8 cellular contexts compared by ENCODE assay signal in the genomic region with DNA sequence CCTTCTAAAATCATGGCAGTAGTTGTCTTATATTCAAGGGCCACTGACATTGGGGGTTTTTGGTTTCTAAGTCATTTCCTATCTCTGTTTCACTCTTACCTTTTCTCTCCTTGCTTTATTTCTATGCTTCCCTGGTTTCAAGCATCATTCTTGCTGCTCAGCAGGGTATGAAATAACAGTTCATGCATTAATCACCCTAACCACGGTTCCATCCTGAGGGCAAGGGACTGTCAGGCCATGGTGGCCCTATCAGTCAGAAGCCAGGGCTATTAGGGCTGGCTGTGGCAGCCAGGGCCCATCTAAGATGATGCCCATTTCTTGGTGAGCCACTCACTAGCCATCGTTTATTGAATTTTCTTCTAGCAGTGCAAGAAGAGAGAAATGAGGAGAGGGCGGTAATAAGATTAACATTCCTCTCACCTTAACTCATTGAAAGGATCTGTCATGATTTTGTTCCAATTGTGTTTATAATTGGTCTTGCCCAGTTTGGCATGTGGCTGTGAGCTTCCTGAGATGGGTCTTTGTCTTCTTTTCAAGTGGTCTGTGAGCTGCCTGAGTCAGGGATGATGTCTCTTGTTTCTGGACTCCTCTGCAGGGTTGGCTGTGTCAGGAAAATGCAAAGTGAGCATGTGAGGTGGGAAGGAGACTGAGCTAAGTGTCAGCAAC. TPM values are rescaled to one million over a fixed set of nuclear protein-coding genes. Genes with fewer than 3 reads are reported as not detected.
DNase-seq lines count a peak whose midpoint lies in the region; ATAC-seq, FAIRE-seq and TF ChIP-seq lines count a peak whose summit lies in the region.

No MANE protein-coding gene starts in this region.

- peak overlapping the region; percentile 32 for H3K4me3 Mint-ChIP-seq in Calu3 (ENCODE audit: low read depth, unreplicated experiment)
- H3K4me3 Mint-ChIP-seq in naive thymus-derived CD4-positive, alpha-beta T cell = no peak overlapping the region
- H3K4me3 Mint-ChIP-seq in CD8-positive, alpha-beta memory T cell = no peak overlapping the region

- H3K36me3 ChIP-seq in kidney (ENCODE audit: control insufficient read depth in 1 of 2, insufficient read depth in 2 of 2, low read length in 2 of 2) = no peaks in the 10 kb centered on the region
- no peaks in the 10 kb centered on the region for H3K36me3 ChIP-seq in naive thymus-derived CD4-positive, alpha-beta T cell (ENCODE audit: control insufficient read depth in 2 of 3, insufficient read depth in 3 of 3, low read length in 3 of 3)
- no peaks in the 10 kb centered on the region for H3K36me3 ChIP-seq in CD8-positive, alpha-beta memory T cell (ENCODE audit: insufficient read depth, low read length)

- H3K4me1 ChIP-seq in kidney (ENCODE audit: control insufficient read depth in 1 of 2, insufficient read depth in 1 of 2, low read depth in 1 of 2, low read length in 2 of 2) = peaks cover 67 to 74% of the 10 kb centered on the region in 2 donors
- no peaks in the 10 kb centered on the region for H3K4me1 ChIP-seq in naive thymus-derived CD4-positive, alpha-beta T cell (ENCODE audit: control insufficient read depth in 2 of 2, insufficient read depth in 2 of 2, low read length in 2 of 2)
- H3K4me1 ChIP-seq in CD8-positive, alpha-beta memory T cell (ENCODE audit: insufficient read depth, low read length) = no peaks in the 10 kb centered on the region

- no peaks in the 10 kb centered on the region for H3K27me3 ChIP-seq in naive thymus-derived CD4-positive, alpha-beta T cell (ENCODE audit: control insufficient read depth in 2 of 2, insufficient read depth in 2 of 2, low read length in 2 of 2)
- no peaks in the 10 kb centered on the region for H3K27me3 ChIP-seq in CD8-positive, alpha-beta memory T cell (ENCODE audit: insufficient read depth, low read length, poor library complexity, severe bottlenecking)

- H3K9me3 ChIP-seq in kidney (ENCODE audit: control insufficient read depth in 1 of 2, low read length in 2 of 2) = no peaks in the 10 kb centered on the region
- no peaks in the 10 kb centered on the region for H3K9me3 ChIP-seq in naive thymus-derived CD4-positive, alpha-beta T cell (ENCODE audit: control insufficient read depth in 2 of 3, low read length in 3 of 3)
- no peaks in the 10 kb centered on the region for H3K9me3 ChIP-seq in CD8-positive, alpha-beta memory T cell (ENCODE audit: low read length)

- DNase-seq in Calu3 (no peak), LHCN-M2 (ENCODE audit: low read depth) (peak; percentile 37), kidney (no peak), inferior parietal cortex (ENCODE audit: extremely low spot score) (no peak), HT-29 (ENCODE audit: low spot score) (no peak)
- DNase-seq in naive thymus-derived CD4-positive, alpha-beta T cell = no peak
- DNase-seq in CD8-positive, alpha-beta memory T cell = no peak

- TF ChIP-seq CTCF in Calu3 (IDR thresholded peaks at IDR 0.05; ENCODE audit: unreplicated experiment) (no peak), kidney (IDR thresholded peaks at IDR 0.05; ENCODE audit: borderline replicate concordance, extremely low read depth, insufficient read depth) (no peak)

- no TSS peak for BruUV-seq in Calu3 (replicated peaks; lab: Mats Ljungman, UMichigan)

- CTCF ChIA-PET in Calu3 (lab: Charles Lee) = interaction anchor here (1.2 to 2.4 kb wide), 2 partner anchors 8 to 20 kb away, joined by 4 to 7 read pairs; no protein-coding TSS in a partner anchor
- CTCF ChIA-PET in naive thymus-derived CD4-positive, alpha-beta T cell (lab: Charles Lee) = no interaction called here
- CTCF ChIA-PET in CD8-positive, alpha-beta memory T cell (lab: Charles Lee) = no interaction called here

- H3K4me1 Mint-ChIP-seq in Calu3 (ENCODE audit: low read depth, unreplicated experiment) = peaks cover 72% of the 10 kb centered on the region
- H3K4me1 Mint-ChIP-seq in naive thymus-derived CD4-positive, alpha-beta T cell = peaks cover 0 to 25% (median 0%) of the 10 kb centered on the region in 7 donors
- H3K4me1 Mint-ChIP-seq in CD8-positive, alpha-beta memory T cell = peaks cover 0 to 2% (median under 1%) of the 10 kb centered on the region in 3 donors

- H3K36me3 Mint-ChIP-seq in Calu3 (ENCODE audit: insufficient read depth, unreplicated experiment) = peaks cover 23% of the 10 kb centered on the region
- no peaks in the 10 kb centered on the region for H3K36me3 Mint-ChIP-seq in naive thymus-derived CD4-positive, alpha-beta T cell
- H3K36me3 Mint-ChIP-seq in CD8-positive, alpha-beta memory T cell = peaks cover 0 to 4% (median 0%) of the 10 kb centered on the region in 3 donors

- FAIRE-seq in kidney (lab: Jason Lieb, UNC) = no peak

- H3K27me3 Mint-ChIP-seq in Calu3 (ENCODE audit: unreplicated experiment) = no peaks in the 10 kb centered on the region
- no peaks in the 10 kb centered on the region for H3K27me3 Mint-ChIP-seq in naive thymus-derived CD4-positive, alpha-beta T cell
- H3K27me3 Mint-ChIP-seq in CD8-positive, alpha-beta memory T cell = no peaks in the 10 kb centered on the region

- no peak overlapping the region for H3K27ac Mint-ChIP-seq in Calu3 (ENCODE audit: unreplicated experiment)
- H3K27ac Mint-ChIP-seq in naive thymus-derived CD4-positive, alpha-beta T cell = peak overlapping the region in 1 of 9 donors; percentile 11
- no peak overlapping the region for H3K27ac Mint-ChIP-seq in CD8-positive, alpha-beta memory T cell

- POLR2A ChIA-PET in naive thymus-derived CD4-positive, alpha-beta T cell (lab: Charles Lee) = no interaction called here
- POLR2A ChIA-PET in CD8-positive, alpha-beta memory T cell (lab: Charles Lee) = no interaction called here

- ATAC-seq in GM21360 (IDR thresholded peaks at IDR 0.05; ENCODE audit: unreplicated experiment) = peak; percentile 51
- no peak for ATAC-seq in naive thymus-derived CD4-positive, alpha-beta T cell

- H3K9me3 Mint-ChIP-seq in Calu3 (ENCODE audit: low read depth, unreplicated experiment) = peaks cover 4% of the 10 kb centered on the region
- no peaks in the 10 kb centered on the region for H3K9me3 Mint-ChIP-seq in naive thymus-derived CD4-positive, alpha-beta T cell
- H3K9me3 Mint-ChIP-seq in CD8-positive, alpha-beta memory T cell = no peaks in the 10 kb centered on the region

- intact Hi-C loops in Calu3 (cut with micrococcal nuclease; ENCODE audit: unreplicated experiment) = no loop called here
- intact Hi-C loops in kidney (cut with DNase I) = no loop called here
- intact Hi-C loops in naive thymus-derived CD4-positive, alpha-beta T cell (cut with micrococcal nuclease) = no loop called here

- peak overlapping the region in 1 of 2 donors; percentile 20 for H3K4me3 ChIP-seq in kidney (ENCODE audit: low read length in 2 of 2)
- H3K4me3 ChIP-seq in naive thymus-derived CD4-positive, alpha-beta T cell (ENCODE audit: low read length) = no peak overlapping the region
- no peak overlapping the region for H3K4me3 ChIP-seq in CD8-positive, alpha-beta memory T cell (ENCODE audit: low read length)

- peak overlapping the region in 1 of 2 donors; percentile 22 for H3K9ac ChIP-seq in kidney (ENCODE audit: low read length in 2 of 2)

- H3K27ac ChIP-seq in kidney (ENCODE audit: low read depth in 2 of 2, low read length in 2 of 2) = peak overlapping the region; percentile 90 to 92
- H3K27ac ChIP-seq in naive thymus-derived CD4-positive, alpha-beta T cell (ENCODE audit: low read depth, low read length) = no peak overlapping the region
- H3K27ac ChIP-seq in CD8-positive, alpha-beta memory T cell (ENCODE audit: low read depth, low read length) = no peak overlapping the region

RNA-seq across cellular contexts. Expression of a gene that starts 45.2 kb away (rescaled TPM):
- total RNA-seq in Calu3 (2022) = 198 and 259 TPM in 2 replicates
- total RNA-seq in LHCN-M2 (2014; rRNA removed) = 1.0 and 2.6 TPM in 2 replicates
- polyA plus RNA-seq in LHCN-M2 (2012) = 10.1 TPM
- 157 TPM for total RNA-seq in kidney
- polyA plus RNA-seq in kidney (ENCODE audit: insufficient read depth, low read depth, low replicate concordance) = 485 TPM
- 10 to 100 TPM in 1 of 5 experiments, 1 to 10 TPM in 4; 1.6 to 11.1 (median 3.5) TPM for total RNA-seq in naive thymus-derived CD4-positive, alpha-beta T cell
- polyA plus RNA-seq in naive thymus-derived CD4-positive, alpha-beta T cell = 1 to 10 TPM; 3.3 to 7.6 TPM
- total RNA-seq in HT-29 (2014; rRNA removed; shearing (Covaris generic)) = 177 and 178 TPM in 2 replicates
- total RNA-seq in CD8-positive, alpha-beta memory T cell = 10 to 100 TPM; 13.9 to 17.3 TPM
- polyA plus RNA-seq in CD8-positive, alpha-beta memory T cell = 11.1 TPM

Comparison
In these comparisons a context has a peak if more than half of its experiments do, and no peak if none do; other contexts are left out.
1. H3K27ac ChIP-seq: peak in kidney (2 of 2); none in naive thymus-derived CD4-positive, alpha-beta T cell (single experiment) and CD8-positive, alpha-beta memory T cell (single experiment).